In genomic region chr9:112731971-112732370, GRCh38 we compare ENCODE assay signal across 17 cellular contexts. TPM values are rescaled to one million over a fixed set of nuclear protein-coding genes. Genes with fewer than 3 reads are reported as not detected.
A peak's percentile ranks its signal among the peaks of the same experiment; 100 is the strongest.
DNase-seq lines count a peak whose midpoint lies in the region; ATAC-seq, FAIRE-seq and TF ChIP-seq lines count a peak whose summit lies in the region.
"Had no signal": no experiment of that assay in that cellular context is flagged by ENCODE, and none has a peak within 500 bp of the region (broad histone marks: within the 10 kb centered on the region; RNA-seq: fewer than 3 reads in every experiment).

No MANE protein-coding gene starts in this region.

- CTCF ChIA-PET in Caco-2 (lab: Charles Lee) = interaction anchor here (1.9 kb wide), 1 partner anchor 14 kb away, joined by 5 read pairs; the partner anchor contains the start of gene INIP

- FAIRE-seq in pancreas (lab: Jason Lieb, UNC) (no peak), frontal cortex (lab: Jason Lieb, UNC) (no peak)
- FAIRE-seq: G401.6 had no signal

- POLR2A ChIA-PET in Caco-2 (lab: Charles Lee) = interaction anchor here (0.5 to 0.9 kb wide), 2 partner anchors 14 to 33 kb away, joined by 3 to 4 read pairs; partner anchors contain the start of gene INIP

- ATAC-seq in left lobe of liver = peak; percentile 85
- ATAC-seq in pancreas = peak; percentile 25 to 87 (median 69)
- no peak for ATAC-seq in GM21447 (IDR thresholded peaks at IDR 0.05; ENCODE audit: unreplicated experiment)
- ATAC-seq: CD8-positive, alpha-beta T cell had no signal

- no peak for TF ChIP-seq CTCF in Caco-2 (IDR thresholded peaks at IDR 0.05; ENCODE audit: insufficient read depth in 1 of 2, low read depth in 1 of 2, low read length in 1 of 2, severe bottlenecking in 1 of 2, unreplicated experiment in 1 of 2)
- TF ChIP-seq CTCF in esophagus muscularis mucosa (IDR thresholded peaks at IDR 0.05) = no peak
- no peak for TF ChIP-seq CTCF in pancreas (IDR thresholded peaks at IDR 0.05)

- H3K9me3 Mint-ChIP-seq in Caco-2 (ENCODE audit: unreplicated experiment) = no peaks in the 10 kb centered on the region
- H3K9me3 Mint-ChIP-seq: CD8-positive, alpha-beta T cell had no signal

- no peaks in the 10 kb centered on the region; the same call in 1 of the 2 replicates for H3K36me3 ChIP-seq in Caco-2 (ENCODE audit: control insufficient read depth, insufficient read depth, low read length)
- H3K36me3 ChIP-seq in esophagus muscularis mucosa = no peaks in the 10 kb centered on the region
- H3K36me3 ChIP-seq in pancreas = no peaks in the 10 kb centered on the region
- H3K36me3 ChIP-seq: BLaER1, MG63 had no signal

- H3K4me3 Mint-ChIP-seq in Caco-2 (ENCODE audit: unreplicated experiment) = peak overlapping the region; percentile 47
- H3K4me3 Mint-ChIP-seq: CD8-positive, alpha-beta T cell had no signal

- H3K36me3 Mint-ChIP-seq in Caco-2 (ENCODE audit: insufficient read depth, unreplicated experiment) = no peaks in the 10 kb centered on the region
- H3K36me3 Mint-ChIP-seq: CD8-positive, alpha-beta T cell had no signal

- peak overlapping the region; percentile 69 for H3K27ac Mint-ChIP-seq in Caco-2 (ENCODE audit: unreplicated experiment)
- H3K27ac Mint-ChIP-seq: CD8-positive, alpha-beta T cell had no signal

- H3K4me1 Mint-ChIP-seq in Caco-2 (ENCODE audit: low read depth, unreplicated experiment) = peaks cover 8% of the 10 kb centered on the region

- H3K27ac ChIP-seq in esophagus muscularis mucosa (replicated peaks in 1 of 4) (no peak overlapping the region), pancreas (peak overlapping the region; percentile 26 to 74 (median 56))
- H3K27ac ChIP-seq: BLaER1 had no signal

- BruUV-seq in Caco-2 (replicated peaks; lab: Mats Ljungman, UMichigan) = no TSS peak

- H3K27me3 Mint-ChIP-seq in Caco-2 (ENCODE audit: insufficient read depth, unreplicated experiment) = no peaks in the 10 kb centered on the region

- no peak for TF ChIP-seq EP300 in esophagus muscularis mucosa (IDR thresholded peaks at IDR 0.05)

- H3K9me3 ChIP-seq in Caco-2 = 0 out of 2 replicates have a peak, but pooled peaks cover 5% of the 10 kb centered on the region
- H3K9me3 ChIP-seq in esophagus muscularis mucosa = no peaks in the 10 kb centered on the region
- no peaks in the 10 kb centered on the region for H3K9me3 ChIP-seq in pancreas
- H3K9me3 ChIP-seq: BLaER1, MG63 had no signal

- H3K27me3 ChIP-seq in Caco-2 (replicated peaks; ENCODE audit: control insufficient read depth, insufficient read depth, low read length) (no peaks in the 10 kb centered on the region), esophagus muscularis mucosa (no peaks in the 10 kb centered on the region), pancreas (no peaks in the 10 kb centered on the region)
- H3K27me3 ChIP-seq: BLaER1, MG63 had no signal

- DNase-seq in Caco-2 = peak; percentile 52 to 80
- peak; percentile 34 for DNase-seq in esophagus muscularis mucosa (ENCODE audit: extremely low spot score)
- DNase-seq in left lobe of liver (ENCODE audit: low spot score) = peak; percentile 74
- peak in 1 of 6 donors; percentile 35 for DNase-seq in pancreas
- DNase-seq in NCI-H1048 (lab: John Stamatoyannopoulos, UW) = no peak
- DNase-seq in frontal cortex (ENCODE audit: low spot score in 2 of 2) = no peak
- no peak for DNase-seq in KBM-7
- DNase-seq: CD8-positive, alpha-beta T cell; DND-41; MG63; NCI-H1092 treated with DMSO at 0.1 percent for 48 hours; NCI-H187; NCI-H526 treated with DMSO at 0.1 percent for 48 hours; SHP77 treated with DMSO at 0.1 percent for 48 hours had no signal

- H3K4me3 ChIP-seq in Caco-2 (ENCODE audit: low read depth, low read length) (no peak overlapping the region), esophagus muscularis mucosa (no peak overlapping the region), pancreas (no peak overlapping the region)
- H3K4me3 ChIP-seq: BLaER1, MG63 had no signal

- in situ Hi-C loops in KBM-7 (cut with MboI; ENCODE audit: low pct_unique_long_range_greater_than_20kb, low sequenced_read_pairs) = no loop called here

- intact Hi-C loops in Caco-2 (cut with micrococcal nuclease; ENCODE audit: unreplicated experiment) (no loop called here), esophagus muscularis mucosa (cut with DNase I) (no loop called here), pancreas (cut with DNase I) (no loop called here)

- TF ChIP-seq POLR2A in esophagus muscularis mucosa (IDR thresholded peaks at IDR 0.05; ENCODE audit: low read depth) = no peak

- 81% methylated on average over 7 of the region's 7 CpGs for WGBS in esophagus muscularis mucosa
- WGBS in pancreas, 2 donors = 44 to 49% methylated on average over 7 of the region's 7 CpGs

- peaks cover 11% of the 10 kb centered on the region for H3K4me1 ChIP-seq in Caco-2
- H3K4me1 ChIP-seq in esophagus muscularis mucosa = no peaks in the 10 kb centered on the region
- H3K4me1 ChIP-seq in pancreas = no peaks in the 10 kb centered on the region
- H3K4me1 ChIP-seq: BLaER1 had no signal

RNA-seq across cellular contexts. Expression of gene INIP, which starts 14.1 kb away (rescaled TPM):
- total RNA-seq in Caco-2 (2022) (30.2 and 31.9 TPM in 2 replicates), esophagus muscularis mucosa (10 to 100 TPM; 10.9 to 15.8 (median 11.9) TPM), left lobe of liver (7.3 TPM), pancreas (10 to 100 TPM in 2 of 6 donors, 1 to 10 TPM in 4; 5.7 to 13.2 (median 8.8) TPM), frontal cortex (35.1 TPM)
- polyA plus RNA-seq in pancreas = 1 to 10 TPM; 5.2 to 5.9 TPM

RNA-seq across cellular contexts. Expression of gene SNX30, which starts 18.6 kb away (rescaled TPM):
- total RNA-seq in Caco-2 (2022) = 20.6 and 21.8 TPM in 2 replicates
- total RNA-seq in esophagus muscularis mucosa = 10 to 100 TPM in 2 of 4 donors, 1 to 10 TPM in 2; 7.1 to 10.5 (median 8.9) TPM
- total RNA-seq in left lobe of liver = 6.0 TPM
- total RNA-seq in pancreas = 1 to 10 TPM; 4.1 to 8.2 (median 4.4) TPM
- polyA plus RNA-seq in pancreas = 1 to 10 TPM; 2.1 to 2.8 TPM
- 20.8 TPM for total RNA-seq in frontal cortex

Comparison
In these comparisons a context has a peak if more than half of its experiments do, and no peak if none do; other contexts are left out.
1. DNase-seq: peak in Caco-2 (2 of 2), esophagus muscularis mucosa (single experiment) and left lobe of liver (single experiment); none in NCI-H1048 (single experiment), frontal cortex (0 of 2) and KBM-7 (single experiment).
2. H3K27ac ChIP-seq: peak in pancreas (4 of 4); none in esophagus muscularis mucosa (0 of 4).